In genomic region chr19:13079542-13079986, GRCh38 we compare ENCODE assay signal across 9 cellular contexts. TPM values are rescaled to one million over a fixed set of nuclear protein-coding genes. Genes with fewer than 3 reads are reported as not detected.
DNase-seq lines count a peak whose midpoint lies in the region; ATAC-seq, FAIRE-seq and TF ChIP-seq lines count a peak whose summit lies in the region.
"Had no signal": no experiment of that assay in that cellular context is flagged by ENCODE, and none has a peak within 500 bp of the region (broad histone marks: within the 10 kb centered on the region; RNA-seq: fewer than 3 reads in every experiment).

No MANE protein-coding gene starts in this region.

- H3K4me2 ChIP-seq in keratinocyte (ENCODE audit: control insufficient read depth, extremely low read depth, insufficient read depth, low read depth, low read length) = peak overlapping the region; percentile 22

- no peak overlapping the region for H3K27ac ChIP-seq in keratinocyte (ENCODE audit: control insufficient read depth, insufficient read depth, low read length)
- peak overlapping the region; percentile 77 for H3K27ac ChIP-seq in vagina

- dilution Hi-C loops in keratinocyte (cut with MboI; ENCODE audit: extremely low pct_ligation_motif_present, low sequenced_read_pairs) = no loop called here

- no peak for ATAC-seq in GM19397 (IDR thresholded peaks at IDR 0.05; ENCODE audit: unreplicated experiment)

- peaks cover 12 to 30% of the 10 kb centered on the region in 2 experiments for H3K36me3 ChIP-seq in keratinocyte (ENCODE audit: control insufficient read depth in 2 of 2, extremely low read depth in 1 of 2, insufficient read depth in 2 of 2, low read length in 2 of 2)
- peaks cover 0 to 42% of the 10 kb centered on the region in 2 donors for H3K36me3 ChIP-seq in vagina

- no peaks in the 10 kb centered on the region for H3K79me2 ChIP-seq in keratinocyte (ENCODE audit: control insufficient read depth, insufficient read depth, low read length)

- H3K4me3 ChIP-seq in keratinocyte (ENCODE audit: control insufficient read depth in 2 of 3, extremely low read depth in 1 of 3, insufficient read depth in 2 of 3, low read depth in 1 of 3, low read length in 3 of 3) = no peak overlapping the region
- H3K4me3 ChIP-seq in vagina = no peak overlapping the region

- H3K4me1 ChIP-seq in keratinocyte (ENCODE audit: control insufficient read depth, extremely low read depth, insufficient read depth, low read length) = peaks cover 16% of the 10 kb centered on the region
- peaks cover 70% of the 10 kb centered on the region for H3K4me1 ChIP-seq in vagina

- no peak overlapping the region for H2AFZ ChIP-seq in keratinocyte (ENCODE audit: control insufficient read depth, low read length)

- no peak overlapping the region for H3K9ac ChIP-seq in keratinocyte (ENCODE audit: control insufficient read depth, extremely low read depth, insufficient read depth, low read length)

- no peaks in the 10 kb centered on the region for H4K20me1 ChIP-seq in keratinocyte (ENCODE audit: control insufficient read depth, extremely low read depth, insufficient read depth, low read length)

- DNase-seq in NCI-H82 (lab: John Stamatoyannopoulos, UW) (peak; percentile 58), NCI-H82 treated with DMSO at 0.1 percent for 48 hours (lab: John Stamatoyannopoulos, UW; ENCODE audit: unreplicated experiment) (no peak), astrocyte of the hippocampus (ENCODE audit: low read depth, low spot score) (peak; percentile 81), keratinocyte (ENCODE audit: low read depth, low spot score) (no peak), vagina (ENCODE audit: extremely low spot score in 2 of 2) (no peak), germinal center (ENCODE audit: low spot score) (no peak)
- no peak for DNase-seq in activated CD4-positive, alpha-beta T cell treated with anti-CD3 and anti-CD28 coated beads, Interleukin-2, amount 50 U/mL, for 4 hours
- DNase-seq: CD4-positive, alpha-beta T cell had no signal

- TF ChIP-seq CTCF in keratinocyte (optimal IDR thresholded peaks at IDR 0.05 in 1 of 3, IDR thresholded peaks at IDR 0.05 in 1 of 3, conservative IDR thresholded peaks at IDR 0.05 in 1 of 3; ENCODE audit: extremely low read depth in 1 of 3, insufficient read depth in 2 of 3, low read length in 3 of 3) (no peak), vagina (IDR thresholded peaks at IDR 0.05) (no peak)

- FAIRE-seq in keratinocyte (lab: Jason Lieb, UNC) = no peak

- H3K9me1 ChIP-seq in keratinocyte (ENCODE audit: control insufficient read depth, extremely low read depth, insufficient read depth, low read length) = no peaks in the 10 kb centered on the region

- no peak for TF ChIP-seq POLR2A in vagina (IDR thresholded peaks at IDR 0.05)

- intact Hi-C loops in vagina (cut with DNase I) = no loop called here

- H3K27me3 ChIP-seq in keratinocyte (ENCODE audit: control insufficient read depth, extremely low read depth, insufficient read depth, low read length) (no peaks in the 10 kb centered on the region), vagina (no peaks in the 10 kb centered on the region)

- no peaks in the 10 kb centered on the region for H3K9me3 ChIP-seq in keratinocyte (ENCODE audit: control insufficient read depth, low read depth, low read length)
- H3K9me3 ChIP-seq in vagina = no peaks in the 10 kb centered on the region

RNA-seq across cellular contexts. Expression of gene LYL1, which starts 23.1 kb away (rescaled TPM):
- polyA plus RNA-seq in keratinocyte = 0.07 to 0.26 TPM (median 0.13 TPM) in 3 replicates
- 0.35 TPM for polyA plus RNA-seq in keratinocyte (2011; ENCODE audit: low read depth)
- 0.08 and 0.09 TPM in 2 replicates for polyA plus RNA-seq in keratinocyte (2011; cell fraction: cytosol; rRNA removed)
- 0.08 and 0.19 TPM in 2 replicates for polyA plus RNA-seq in keratinocyte (2011; cell fraction: nucleus; rRNA removed)
- 0.10 and 0.50 TPM in 2 replicates for polyA plus RNA-seq in keratinocyte (2012; ENCODE audit: low replicate concordance)
- 0.20 TPM in 1 of 3 replicates, not detected in the others for polyA minus RNA-seq in keratinocyte
- not detected for polyA minus RNA-seq in keratinocyte (2011; cell fraction: cytosol; rRNA and poly(A)+ RNA removed)
- polyA minus RNA-seq in keratinocyte (2011; cell fraction: nucleus; rRNA and poly(A)+ RNA removed) = not detected in 2 replicates
- 11.5 TPM for total RNA-seq in vagina

RNA-seq across cellular contexts. Expression of gene TRMT1, which starts 37.0 kb away (rescaled TPM):
- polyA plus RNA-seq in keratinocyte = 30.9 to 44.6 TPM (median 34.5 TPM) in 3 replicates
- polyA plus RNA-seq in keratinocyte (2011; ENCODE audit: low read depth) = 64.5 TPM
- 18.8 and 28.3 TPM in 2 replicates for polyA plus RNA-seq in keratinocyte (2011; cell fraction: cytosol; rRNA removed)
- 196 and 219 TPM in 2 replicates for polyA plus RNA-seq in keratinocyte (2011; cell fraction: nucleus; rRNA removed)
- polyA plus RNA-seq in keratinocyte (2012; ENCODE audit: low replicate concordance) = 32.8 and 38.3 TPM in 2 replicates
- 35.2 to 56.0 TPM (median 36.5 TPM) in 3 replicates for polyA minus RNA-seq in keratinocyte
- polyA minus RNA-seq in keratinocyte (2011; cell fraction: cytosol; rRNA and poly(A)+ RNA removed) = 49.7 TPM
- 33.5 and 41.8 TPM in 2 replicates for polyA minus RNA-seq in keratinocyte (2011; cell fraction: nucleus; rRNA and poly(A)+ RNA removed)
- 28.0 TPM for total RNA-seq in vagina

RNA-seq across cellular contexts. Expression of gene NACC1, which starts 38.5 kb away (rescaled TPM):
- polyA plus RNA-seq in keratinocyte = 32.9 to 63.2 TPM (median 56.4 TPM) in 3 replicates
- polyA plus RNA-seq in keratinocyte (2011; ENCODE audit: low read depth) = 7.8 TPM
- polyA plus RNA-seq in keratinocyte (2011; cell fraction: cytosol; rRNA removed) = 65.8 and 136 TPM in 2 replicates
- polyA plus RNA-seq in keratinocyte (2011; cell fraction: nucleus; rRNA removed) = 67.5 and 126 TPM in 2 replicates
- 19.0 and 54.1 TPM in 2 replicates for polyA plus RNA-seq in keratinocyte (2012; ENCODE audit: low replicate concordance)
- 57.3 to 123 TPM (median 88.9 TPM) in 3 replicates for polyA minus RNA-seq in keratinocyte
- polyA minus RNA-seq in keratinocyte (2011; cell fraction: cytosol; rRNA and poly(A)+ RNA removed) = 190 TPM
- polyA minus RNA-seq in keratinocyte (2011; cell fraction: nucleus; rRNA and poly(A)+ RNA removed) = 58.6 and 62.1 TPM in 2 replicates
- 22.6 TPM for total RNA-seq in vagina

Comparison
In these comparisons a context has a peak if more than half of its experiments do, and no peak if none do; other contexts are left out.
1. DNase-seq: peak in NCI-H82 (single experiment) and astrocyte of the hippocampus (single experiment); none in NCI-H82 treated with DMSO at 0.1 percent for 48 hours (single experiment), keratinocyte (single experiment), vagina (0 of 2), activated CD4-positive, alpha-beta T cell treated with anti-CD3 and anti-CD28 coated beads, Interleukin-2, amount 50 U/mL, for 4 hours (0 of 2) and germinal center (single experiment).